8 cellular contexts compared by ENCODE assay signal in genomic region chr3:196317399-196317701, GRCh38. TPM values are rescaled to one million over a fixed set of nuclear protein-coding genes. Genes with fewer than 3 reads are reported as not detected.
DNase-seq lines count a peak whose midpoint lies in the region; ATAC-seq, FAIRE-seq and TF ChIP-seq lines count a peak whose summit lies in the region.
"Not testable (repeated sequence)": the region's sequence is repeated elsewhere in the genome, so short reads cannot be mapped to it uniquely, and the experiment has no call there.

No MANE protein-coding gene starts in this region.

- H3K4me3 Mint-ChIP-seq in activated CD4-positive, alpha-beta memory T cell treated with anti-CD3 and anti-CD28 coated beads for 36 hours, result peak overlapping the region; percentile 97
- peak overlapping the region; percentile 86 for H3K4me3 Mint-ChIP-seq in glutamatergic neuron (ENCODE audit: unreplicated experiment)

- H3K27ac ChIP-seq in 22Rv1, result peak overlapping the region; percentile 81
- H3K27ac ChIP-seq in smooth muscle cell (ENCODE audit: low read depth), result peak overlapping the region; percentile 92

- H3K4me2 ChIP-seq in smooth muscle cell, result peak overlapping the region; percentile 88

- H3K36me3 Mint-ChIP-seq in activated CD4-positive, alpha-beta memory T cell treated with anti-CD3 and anti-CD28 coated beads for 36 hours; glutamatergic neuron (ENCODE audit: unreplicated experiment): not testable (repeated sequence)

- peak overlapping the region; percentile 95 for H3K27ac Mint-ChIP-seq in activated CD4-positive, alpha-beta memory T cell treated with anti-CD3 and anti-CD28 coated beads for 36 hours
- not testable (repeated sequence) for H3K27ac Mint-ChIP-seq in glutamatergic neuron (ENCODE audit: unreplicated experiment)

- not testable (repeated sequence) for H3K9me3 Mint-ChIP-seq in activated CD4-positive, alpha-beta memory T cell treated with anti-CD3 and anti-CD28 coated beads for 36 hours; glutamatergic neuron (ENCODE audit: unreplicated experiment)

- not testable (repeated sequence) for H3K9me3 ChIP-seq in MG63; mucosa of stomach (ENCODE audit: control insufficient read depth, low read length); smooth muscle cell (replicated peaks; ENCODE audit: low read depth)

- H3K4me3 ChIP-seq in MG63 (peak overlapping the region; percentile 77), bronchial epithelial cell (ENCODE audit: low read depth, low read length) (peak overlapping the region; percentile 94), mucosa of stomach (ENCODE audit: low read length) (peak overlapping the region; percentile 41), smooth muscle cell (peak overlapping the region; percentile 92)

- 3% methylated on average over 8 of the region's 14 CpGs for WGBS in smooth muscle cell (ENCODE audit: low lambda C conversion rate)

- not testable (repeated sequence) for DNase-seq in MG63; activated CD4-positive, alpha-beta memory T cell treated with anti-CD3 and anti-CD28 coated beads for 36 hours; glutamatergic neuron; smooth muscle cell (lab: John Stamatoyannopoulos, UW; ENCODE audit: unreplicated experiment)
- DNase-seq in bronchial epithelial cell (ENCODE audit: low read depth), result peak; percentile 43

- H2AFZ ChIP-seq in smooth muscle cell (ENCODE audit: low read depth), result peak overlapping the region; percentile 99

- peak overlapping the region; percentile 79 for H3K9ac ChIP-seq in mucosa of stomach (ENCODE audit: low read length)
- H3K9ac ChIP-seq in smooth muscle cell (ENCODE audit: low read depth), result peak overlapping the region; percentile 94

- H3F3A ChIP-seq in smooth muscle cell (ENCODE audit: low read depth), result not testable (repeated sequence)

- not testable (repeated sequence) for H3K4me1 ChIP-seq in mucosa of stomach (ENCODE audit: control insufficient read depth, insufficient read depth, low read length); smooth muscle cell (ENCODE audit: low read depth)

- H3K27me3 ChIP-seq in MG63; bronchial epithelial cell (ENCODE audit: control insufficient read depth, insufficient read depth, low read length); mucosa of stomach (ENCODE audit: control insufficient read depth, insufficient read depth, low read length); smooth muscle cell (ENCODE audit: low read depth): not testable (repeated sequence)

- H3K36me3 ChIP-seq in MG63, result peaks cover 11% of the 10 kb centered on the region
- H3K36me3 ChIP-seq in bronchial epithelial cell (ENCODE audit: control insufficient read depth, insufficient read depth, low read length); mucosa of stomach (ENCODE audit: control insufficient read depth, insufficient read depth, low read length); smooth muscle cell (ENCODE audit: low read depth): not testable (repeated sequence)

- not testable (repeated sequence) for H3K4me1 Mint-ChIP-seq in activated CD4-positive, alpha-beta memory T cell treated with anti-CD3 and anti-CD28 coated beads for 36 hours (ENCODE audit: low read depth); glutamatergic neuron (ENCODE audit: low read depth, unreplicated experiment)

- H3K27me3 Mint-ChIP-seq in activated CD4-positive, alpha-beta memory T cell treated with anti-CD3 and anti-CD28 coated beads for 36 hours; glutamatergic neuron (ENCODE audit: unreplicated experiment): not testable (repeated sequence)

- intact Hi-C loops in activated CD4-positive, alpha-beta memory T cell treated with anti-CD3 and anti-CD28 coated beads for 36 hours (cut with micrococcal nuclease), result loop anchor here (5.0 kb wide), 2 partner anchors 115 to 315 kb away; partner anchors contain the start of gene UBXN7

- POLR2A ChIA-PET in activated CD4-positive, alpha-beta memory T cell treated with anti-CD3 and anti-CD28 coated beads for 36 hours (lab: Charles Lee), result interaction anchor here (0.8 to 1.5 kb wide), 6 partner anchors 9 to 212 kb away, joined by 3 to 4 read pairs (median 4); no protein-coding TSS in a partner anchor

- TF ChIP-seq CTCF in 22Rv1 (IDR thresholded peaks at IDR 0.05); bronchial epithelial cell (IDR thresholded peaks at IDR 0.05; ENCODE audit: insufficient read depth, low read length, severe bottlenecking); glutamatergic neuron (IDR thresholded peaks at IDR 0.05; ENCODE audit: partially characterized antibody, unreplicated experiment); smooth muscle cell (IDR thresholded peaks at IDR 0.05; ENCODE audit: borderline replicate concordance, insufficient read depth, poor library complexity, severe bottlenecking): not testable (repeated sequence)

- ATAC-seq in GM19043 (IDR thresholded peaks at IDR 0.05; ENCODE audit: low read depth, unreplicated experiment), result peak; percentile 25

- H3K79me2 ChIP-seq in smooth muscle cell (ENCODE audit: low read depth), result not testable (repeated sequence)

- H4K20me1 ChIP-seq in smooth muscle cell (ENCODE audit: low read depth), result not testable (repeated sequence)

- not testable (repeated sequence) for FAIRE-seq in bronchial epithelial cell (lab: Jason Lieb, UNC)

- CTCF ChIA-PET in activated CD4-positive, alpha-beta memory T cell treated with anti-CD3 and anti-CD28 coated beads for 36 hours (lab: Charles Lee), result interaction anchor here (0.7 to 0.9 kb wide), 2 partner anchors 38 to 97 kb away, joined by 3 to 4 read pairs; no protein-coding TSS in a partner anchor

RNA-seq across cellular contexts. Expression of gene DYNLT2B, which starts 0.7 kb away (rescaled TPM):
- total RNA-seq in MG63 (2014; rRNA removed; shearing (Covaris generic); ENCODE audit: low replicate concordance), result 15.4 and 34.3 TPM in 2 replicates
- 10 to 100 TPM; 15.8 to 17.1 TPM for total RNA-seq in activated CD4-positive, alpha-beta memory T cell treated with anti-CD3 and anti-CD28 coated beads for 36 hours
- total RNA-seq in bronchial epithelial cell (17.1 and 19.7 TPM in 2 replicates), glutamatergic neuron (ENCODE audit: unreplicated experiment) (14.8 TPM), smooth muscle cell (12.5 and 24.5 TPM in 2 replicates)
- 22.8 and 34.2 TPM in 2 replicates for polyA plus RNA-seq in smooth muscle cell

RNA-seq across cellular contexts. Expression of gene TM4SF19, which starts 20.8 kb away (rescaled TPM):
- not detected in 2 replicates for total RNA-seq in MG63 (2014; rRNA removed; shearing (Covaris generic); ENCODE audit: low replicate concordance)
- total RNA-seq in activated CD4-positive, alpha-beta memory T cell treated with anti-CD3 and anti-CD28 coated beads for 36 hours, result not detected
- 2.1 and 6.5 TPM in 2 replicates for total RNA-seq in bronchial epithelial cell
- total RNA-seq in glutamatergic neuron (ENCODE audit: unreplicated experiment), result not detected
- total RNA-seq in smooth muscle cell, result 1.3 TPM in 1 of 2 replicates, not detected in the other
- polyA plus RNA-seq in smooth muscle cell, result not detected in 2 replicates

RNA-seq across cellular contexts. Expression of gene PCYT1A, which starts 29.8 kb away (rescaled TPM):
- total RNA-seq in MG63 (2014; rRNA removed; shearing (Covaris generic); ENCODE audit: low replicate concordance), result 52.6 and 82.0 TPM in 2 replicates
- total RNA-seq in activated CD4-positive, alpha-beta memory T cell treated with anti-CD3 and anti-CD28 coated beads for 36 hours, result 10 to 100 TPM; 46.8 to 48.6 TPM
- total RNA-seq in bronchial epithelial cell (52.9 and 68.9 TPM in 2 replicates), glutamatergic neuron (ENCODE audit: unreplicated experiment) (37.0 TPM), smooth muscle cell (58.3 and 68.3 TPM in 2 replicates)
- 19.7 and 23.1 TPM in 2 replicates for polyA plus RNA-seq in smooth muscle cell

Comparison
In these comparisons a context has a peak if more than half of its experiments do, and no peak if none do; other contexts are left out.
1. H3K4me3 ChIP-seq: peak in every context shown above with its lines; median percentile 94 in bronchial epithelial cell; 92 in smooth muscle cell; 77 in MG63; 41 in mucosa of stomach.